ENCODE assay signal across 1 cellular context in genomic region chr2:45412754-45413379, GRCh38.
TF ChIP-seq lines count a peak whose summit lies in the region.

No MANE protein-coding gene starts in this region.

TF ChIP-seq in K562, 482 proteins besides CTCF, POLR2A, EP300 and RAD21 (continued from another document):
- TF ChIP-seq THRAP3 (IDR thresholded peaks at IDR 0.05; ENCODE audit: borderline replicate concordance): no peak
- no peak for TF ChIP-seq ZFP1 (CRISPR knock-in tag; IDR thresholded peaks at IDR 0.05)
- TF ChIP-seq BRD4 (IDR thresholded peaks at IDR 0.05): no peak
- TF ChIP-seq TCF7L2 (IDR thresholded peaks at IDR 0.05; ENCODE audit: low read depth, low read length): no peak
- no peak for TF ChIP-seq SRSF9 (IDR thresholded peaks at IDR 0.05; ENCODE audit: borderline replicate concordance, low read depth, low read length)
- TF ChIP-seq, protein P1, sequence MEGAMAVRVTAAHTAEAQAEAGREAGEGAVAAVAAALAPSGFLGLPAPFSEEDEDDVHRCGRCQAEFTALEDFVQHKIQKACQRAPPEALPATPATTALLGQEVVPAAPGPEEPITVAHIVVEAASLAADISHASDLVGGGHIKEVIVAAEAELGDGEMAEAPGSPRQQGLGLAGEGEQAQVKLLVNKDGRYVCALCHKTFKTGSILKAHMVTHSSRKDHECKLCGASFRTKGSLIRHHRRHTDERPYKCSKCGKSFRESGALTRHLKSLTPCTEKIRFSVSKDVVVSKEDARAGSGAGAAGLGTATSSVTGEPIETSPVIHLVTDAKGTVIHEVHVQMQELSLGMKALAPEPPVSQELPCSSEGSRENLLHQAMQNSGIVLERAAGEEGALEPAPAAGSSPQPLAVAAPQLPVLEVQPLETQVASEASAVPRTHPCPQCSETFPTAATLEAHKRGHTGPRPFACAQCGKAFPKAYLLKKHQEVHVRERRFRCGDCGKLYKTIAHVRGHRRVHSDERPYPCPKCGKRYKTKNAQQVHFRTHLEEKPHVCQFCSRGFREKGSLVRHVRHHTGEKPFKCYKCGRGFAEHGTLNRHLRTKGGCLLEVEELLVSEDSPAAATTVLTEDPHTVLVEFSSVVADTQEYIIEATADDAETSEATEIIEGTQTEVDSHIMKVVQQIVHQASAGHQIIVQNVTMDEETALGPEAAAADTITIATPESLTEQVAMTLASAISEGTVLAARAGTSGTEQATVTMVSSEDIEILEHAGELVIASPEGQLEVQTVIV (CRISPR knock-in tag; IDR thresholded peaks at IDR 0.05; ENCODE audit: borderline replicate concordance): no peak
- no peak for TF ChIP-seq ZNF124 (CRISPR knock-in tag; IDR thresholded peaks at IDR 0.05)
- TF ChIP-seq RBBP5 (IDR thresholded peaks at IDR 0.05; ENCODE audit: borderline replicate concordance, insufficient read depth, low read length, poor library complexity, severe bottlenecking): no peak
- TF ChIP-seq NR2F6 (CRISPR knock-in tag; IDR thresholded peaks at IDR 0.05): no peak
- TF ChIP-seq SIN3A (IDR thresholded peaks at IDR 0.05; ENCODE audit: borderline replicate concordance in 2 of 2, control insufficient read depth in 1 of 2, low read depth in 2 of 2, low read length in 2 of 2): no peak
- TF ChIP-seq ZNF384 (IDR thresholded peaks at IDR 0.05; ENCODE audit: low read depth, low read length): no peak
- TF ChIP-seq, protein P2, sequence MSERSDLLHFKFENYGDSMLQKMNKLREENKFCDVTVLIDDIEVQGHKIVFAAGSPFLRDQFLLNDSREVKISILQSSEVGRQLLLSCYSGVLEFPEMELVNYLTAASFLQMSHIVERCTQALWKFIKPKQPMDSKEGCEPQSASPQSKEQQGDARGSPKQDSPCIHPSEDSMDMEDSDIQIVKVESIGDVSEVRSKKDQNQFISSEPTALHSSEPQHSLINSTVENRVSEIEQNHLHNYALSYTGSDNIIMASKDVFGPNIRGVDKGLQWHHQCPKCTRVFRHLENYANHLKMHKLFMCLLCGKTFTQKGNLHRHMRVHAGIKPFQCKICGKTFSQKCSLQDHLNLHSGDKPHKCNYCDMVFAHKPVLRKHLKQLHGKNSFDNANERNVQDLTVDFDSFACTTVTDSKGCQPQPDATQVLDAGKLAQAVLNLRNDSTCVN (CRISPR knock-in tag; IDR thresholded peaks at IDR 0.05): no peak
- TF ChIP-seq POLR2AphosphoS5 (IDR thresholded peaks at IDR 0.05; ENCODE audit: control insufficient read depth, insufficient read depth, low read depth, low read length): no peak
- TF ChIP-seq MYC (IDR thresholded peaks at IDR 0.05; ENCODE audit: low read depth, low read length): no peak
- no peak for TF ChIP-seq MYC (CRISPR knock-in tag; IDR thresholded peaks at IDR 0.05; ENCODE audit: borderline replicate concordance, low read depth)
- TF ChIP-seq EP400 (IDR thresholded peaks at IDR 0.05): no peak
- no peak for TF ChIP-seq ZNF444 (CRISPR knock-in tag; IDR thresholded peaks at IDR 0.05)
- TF ChIP-seq, protein P3, sequence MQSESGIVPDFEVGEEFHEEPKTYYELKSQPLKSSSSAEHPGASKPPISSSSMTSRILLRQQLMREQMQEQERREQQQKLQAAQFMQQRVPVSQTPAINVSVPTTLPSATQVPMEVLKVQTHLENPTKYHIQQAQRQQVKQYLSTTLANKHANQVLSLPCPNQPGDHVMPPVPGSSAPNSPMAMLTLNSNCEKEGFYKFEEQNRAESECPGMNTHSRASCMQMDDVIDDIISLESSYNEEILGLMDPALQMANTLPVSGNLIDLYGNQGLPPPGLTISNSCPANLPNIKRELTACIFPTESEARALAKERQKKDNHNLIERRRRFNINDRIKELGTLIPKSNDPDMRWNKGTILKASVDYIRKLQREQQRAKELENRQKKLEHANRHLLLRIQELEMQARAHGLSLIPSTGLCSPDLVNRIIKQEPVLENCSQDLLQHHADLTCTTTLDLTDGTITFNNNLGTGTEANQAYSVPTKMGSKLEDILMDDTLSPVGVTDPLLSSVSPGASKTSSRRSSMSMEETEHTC (IDR thresholded peaks at IDR 0.05): no peak
TF ChIP-seq in K562: peak in this region for 0.
